7 cellular contexts compared by ENCODE assay signal in the genomic region with DNA sequence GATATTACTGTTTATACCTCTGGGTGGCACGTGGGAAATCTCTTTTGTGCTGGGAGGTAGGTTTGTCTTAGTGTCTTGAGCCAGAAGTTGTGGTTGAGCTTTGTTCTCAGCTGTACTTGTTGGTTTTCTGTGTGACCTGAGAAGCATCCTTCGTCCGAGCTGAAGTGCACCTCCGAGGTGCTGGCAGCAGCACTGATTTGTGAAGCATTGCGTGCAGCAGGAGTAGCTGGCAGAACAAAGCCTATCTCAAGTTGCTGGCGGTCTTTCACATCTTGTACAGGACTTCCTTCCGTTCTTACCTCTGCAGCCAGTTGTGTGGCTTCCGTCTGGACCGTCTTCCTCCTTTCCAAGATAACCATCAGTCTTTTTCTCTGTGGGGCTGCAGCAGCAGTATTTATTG. TPM values are rescaled to one million over a fixed set of nuclear protein-coding genes. Genes with fewer than 3 reads are reported as not detected.
DNase-seq lines count a peak whose midpoint lies in the region; ATAC-seq and TF ChIP-seq lines count a peak whose summit lies in the region.

No MANE protein-coding gene starts in this region.

- intact Hi-C loops in HCT116 (cut with micrococcal nuclease), result no loop called here
- intact Hi-C loops in dorsolateral prefrontal cortex (cut with DNase I), result loop anchor here (10.0 kb wide), 1 partner anchor 107 kb away; the partner anchor contains the start of gene POMT1 (in 2 of the 2)
- intact Hi-C loops in prostate gland (cut with DNase I), result loop anchor here (5.0 kb wide), 1 partner anchor 79 kb away; no protein-coding TSS in a partner anchor

- H3K4me1 ChIP-seq in HCT116 (ENCODE audit: control insufficient read depth in 1 of 2, insufficient read depth in 2 of 2, low read length in 2 of 2) (peaks cover 33 to 48% of the 10 kb centered on the region in 2 experiments), prostate gland (replicated peaks) (peaks cover 40% of the 10 kb centered on the region)

- H3K36me3 ChIP-seq in HCT116 (ENCODE audit: control insufficient read depth in 1 of 2, insufficient read depth in 2 of 2, low read length in 2 of 2) (no peaks in the 10 kb centered on the region; a peak in 1 of 4 replicates), prostate gland (no peaks in the 10 kb centered on the region)

- no peak for ATAC-seq in HCT116
- no peak for ATAC-seq in GM21786 (IDR thresholded peaks at IDR 0.05; ENCODE audit: unreplicated experiment)
- no peak for ATAC-seq in HG02970 (IDR thresholded peaks at IDR 0.05; ENCODE audit: low FRiP score, unreplicated experiment)

- no peak overlapping the region for H3K9ac ChIP-seq in HCT116 (ENCODE audit: low read length)

- peaks cover 52% of the 10 kb centered on the region; the same call in 1 of the 2 replicates for H4K20me1 ChIP-seq in HCT116 (ENCODE audit: insufficient read depth)

- H3K27ac ChIP-seq in HCT116 (ENCODE audit: low read depth, low read length) (no peak overlapping the region), dorsolateral prefrontal cortex (peak overlapping the region in 44 of 59 donors; percentile 12 to 98 (median 66)), prostate gland (peak overlapping the region; percentile 94 to 97)

- H3K27me3 ChIP-seq in HCT116 (ENCODE audit: insufficient read depth, low read length) (no peaks in the 10 kb centered on the region), dorsolateral prefrontal cortex (no peaks in the 10 kb centered on the region), prostate gland (replicated peaks; ENCODE audit: insufficient read depth) (no peaks in the 10 kb centered on the region)

- no peak for DNase-seq in HCT116 (ENCODE audit: low read depth, low spot score)
- DNase-seq in dorsolateral prefrontal cortex, result peak in 1 of 10 donors; percentile 12
- DNase-seq in prostate gland (ENCODE audit: low spot score), result peak; percentile 80
- DNase-seq in pons (ENCODE audit: low spot score), result no peak

- no peaks in the 10 kb centered on the region for H3K27me3 Mint-ChIP-seq in T-helper 1 cell treated with Interleukin-12 subunit alpha and Interleukin-12 subunit beta and Interleukin-4 antibody, amounts not matched to agents 30 μg/mL and 1 μg/mL, for 36 hours (ENCODE audit: low read depth)

- no peaks in the 10 kb centered on the region for H3K9me2 ChIP-seq in HCT116 (ENCODE audit: insufficient read depth)

- peak overlapping the region; percentile 75 for H3K27ac Mint-ChIP-seq in T-helper 1 cell treated with Interleukin-12 subunit alpha and Interleukin-12 subunit beta and Interleukin-4 antibody, amounts not matched to agents 30 μg/mL and 1 μg/mL, for 36 hours

- peak overlapping the region; percentile 82 for H3K4me3 Mint-ChIP-seq in T-helper 1 cell treated with Interleukin-12 subunit alpha and Interleukin-12 subunit beta and Interleukin-4 antibody, amounts not matched to agents 30 μg/mL and 1 μg/mL, for 36 hours

- no peak for TF ChIP-seq RAD21 in HCT116 (IDR thresholded peaks at IDR 0.05; ENCODE audit: low read depth)

- WGBS in prostate gland, result under 1% methylated on average over 9 of the region's 9 CpGs

- peaks cover 22% of the 10 kb centered on the region for H3K36me3 Mint-ChIP-seq in T-helper 1 cell treated with Interleukin-12 subunit alpha and Interleukin-12 subunit beta and Interleukin-4 antibody, amounts not matched to agents 30 μg/mL and 1 μg/mL, for 36 hours (ENCODE audit: low read depth)

- peak overlapping the region; percentile 53 for H3K4me2 ChIP-seq in HCT116 (ENCODE audit: low read length)

- RAD21 ChIA-PET in HCT116 (lab: Charles Lee; ENCODE audit: low non-redundant PET in 1 of 2, low total read pairs in 2 of 2, uncharacterized antibody in 2 of 2, unreplicated experiment in 2 of 2), result no interaction called here

- H3K9me3 ChIP-seq in HCT116 (ENCODE audit: control insufficient read depth in 1 of 2, insufficient read depth in 1 of 2, low read depth in 1 of 2, low read length in 2 of 2) (no peaks in the 10 kb centered on the region), prostate gland (no peaks in the 10 kb centered on the region)

- peaks cover 88% of the 10 kb centered on the region for H3K79me2 ChIP-seq in HCT116 (ENCODE audit: insufficient read depth, low read length)

- POLR2A ChIA-PET in HCT116 (lab: Charles Lee), result no interaction called here

- no peaks in the 10 kb centered on the region for H3K9me3 Mint-ChIP-seq in T-helper 1 cell treated with Interleukin-12 subunit alpha and Interleukin-12 subunit beta and Interleukin-4 antibody, amounts not matched to agents 30 μg/mL and 1 μg/mL, for 36 hours

- TF ChIP-seq POLR2A in HCT116 (IDR thresholded peaks at IDR 0.05; ENCODE audit: borderline replicate concordance, extremely low read depth, insufficient read depth, insufficient read length) (no peak), prostate gland (IDR thresholded peaks at IDR 0.05) (peak; percentile 9)

- H3K4me1 Mint-ChIP-seq in T-helper 1 cell treated with Interleukin-12 subunit alpha and Interleukin-12 subunit beta and Interleukin-4 antibody, amounts not matched to agents 30 μg/mL and 1 μg/mL, for 36 hours (ENCODE audit: low read depth), result peaks cover 68% of the 10 kb centered on the region

- CTCF ChIA-PET in HCT116 (lab: Charles Lee), result no interaction called here

- BruUV-seq in HCT116 (replicated peaks; lab: Mats Ljungman, UMichigan), result no TSS peak

- no peak for TF ChIP-seq CTCF in HCT116 (IDR thresholded peaks at IDR 0.05 in 2 of 3, conservative IDR thresholded peaks at IDR 0.05 in 1 of 3; ENCODE audit: borderline replicate concordance in 1 of 3, insufficient read depth in 1 of 3, low read depth in 2 of 3, low read length in 2 of 3)
- TF ChIP-seq CTCF in dorsolateral prefrontal cortex (IDR thresholded peaks at IDR 0.05 in 54 of 56, conservative IDR thresholded peaks at IDR 0.05 in 2 of 56; ENCODE audit: low read depth in 1 of 56, partially characterized antibody in 56 of 56), result no peak
- no peak for TF ChIP-seq CTCF in prostate gland (IDR thresholded peaks at IDR 0.05)

- no peak overlapping the region for H2AFZ ChIP-seq in HCT116 (ENCODE audit: low read depth, low read length, poor library complexity, severe bottlenecking)

- no peak overlapping the region for H3K4me3 ChIP-seq in HCT116 (replicated peaks in 1 of 2; ENCODE audit: low read depth in 1 of 2, low read length in 2 of 2)
- peak overlapping the region in 16 of 59 donors; percentile 0 to 80 (median 10) for H3K4me3 ChIP-seq in dorsolateral prefrontal cortex
- H3K4me3 ChIP-seq in prostate gland, result no peak overlapping the region

TF ChIP-seq in HCT116, 20 proteins besides CTCF, POLR2A, EP300 and RAD21:
- TF ChIP-seq YY1 (IDR thresholded peaks at IDR 0.05; ENCODE audit: extremely low read depth, insufficient replicate concordance, low read depth, low read length) (no peak), CEBPB (IDR thresholded peaks at IDR 0.05; ENCODE audit: low read depth) (no peak), SP1 (IDR thresholded peaks at IDR 0.05; ENCODE audit: low read depth) (no peak), FOSL1 (IDR thresholded peaks at IDR 0.05; ENCODE audit: low read depth) (no peak), EZH2phosphoT487 (IDR thresholded peaks at IDR 0.05; ENCODE audit: borderline replicate concordance) (no peak), ELF1 (IDR thresholded peaks at IDR 0.05; ENCODE audit: borderline replicate concordance, low read depth) (no peak), JUND (IDR thresholded peaks at IDR 0.05) (no peak), ZNF274 (IDR thresholded peaks at IDR 0.05; ENCODE audit: low read depth, low read length) (no peak), SIN3A (IDR thresholded peaks at IDR 0.05; ENCODE audit: low read depth) (no peak), EZH2 (IDR thresholded peaks at IDR 0.05) (no peak), MAX (IDR thresholded peaks at IDR 0.05) (no peak), CBX3 (IDR thresholded peaks at IDR 0.05; ENCODE audit: low read depth) (no peak), ZFX (IDR thresholded peaks at IDR 0.05) (no peak), EGR1 (IDR thresholded peaks at IDR 0.05; ENCODE audit: low read depth) (no peak), POLR2AphosphoS5 (IDR thresholded peaks at IDR 0.05; ENCODE audit: low read depth, low read length) (no peak), SRF (IDR thresholded peaks at IDR 0.05; ENCODE audit: low read depth) (no peak)
- TF ChIP-seq, protein P1, sequence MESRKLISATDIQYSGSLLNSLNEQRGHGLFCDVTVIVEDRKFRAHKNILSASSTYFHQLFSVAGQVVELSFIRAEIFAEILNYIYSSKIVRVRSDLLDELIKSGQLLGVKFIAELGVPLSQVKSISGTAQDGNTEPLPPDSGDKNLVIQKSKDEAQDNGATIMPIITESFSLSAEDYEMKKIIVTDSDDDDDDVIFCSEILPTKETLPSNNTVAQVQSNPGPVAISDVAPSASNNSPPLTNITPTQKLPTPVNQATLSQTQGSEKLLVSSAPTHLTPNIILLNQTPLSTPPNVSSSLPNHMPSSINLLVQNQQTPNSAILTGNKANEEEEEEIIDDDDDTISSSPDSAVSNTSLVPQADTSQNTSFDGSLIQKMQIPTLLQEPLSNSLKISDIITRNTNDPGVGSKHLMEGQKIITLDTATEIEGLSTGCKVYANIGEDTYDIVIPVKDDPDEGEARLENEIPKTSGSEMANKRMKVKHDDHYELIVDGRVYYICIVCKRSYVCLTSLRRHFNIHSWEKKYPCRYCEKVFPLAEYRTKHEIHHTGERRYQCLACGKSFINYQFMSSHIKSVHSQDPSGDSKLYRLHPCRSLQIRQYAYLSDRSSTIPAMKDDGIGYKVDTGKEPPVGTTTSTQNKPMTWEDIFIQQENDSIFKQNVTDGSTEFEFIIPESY (IDR thresholded peaks at IDR 0.05; ENCODE audit: extremely low read depth, insufficient replicate concordance, low read length), result no peak
- TF ChIP-seq, protein P2, sequence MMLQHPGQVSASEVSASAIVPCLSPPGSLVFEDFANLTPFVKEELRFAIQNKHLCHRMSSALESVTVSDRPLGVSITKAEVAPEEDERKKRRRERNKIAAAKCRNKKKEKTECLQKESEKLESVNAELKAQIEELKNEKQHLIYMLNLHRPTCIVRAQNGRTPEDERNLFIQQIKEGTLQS (IDR thresholded peaks at IDR 0.05), result no peak
TF ChIP-seq in HCT116: peak in this region for 0.

RNA-seq across cellular contexts. Expression of gene PRRC2B, which starts 4.3 kb away (rescaled TPM):
- 170 TPM for total RNA-seq in HCT116 (2021; ENCODE audit: unreplicated experiment)
- polyA plus RNA-seq in HCT116 (2012), result 59.0 and 60.8 TPM in 2 replicates
- 100 to 1,000 TPM; 234 to 434 (median 347) TPM for total RNA-seq in dorsolateral prefrontal cortex
- total RNA-seq in prostate gland, result 100 to 1,000 TPM in 1 of 2 donors, 10 to 100 TPM in 1; 94.7 to 197 TPM
